8 cellular contexts compared by ENCODE assay signal in the genomic region with DNA sequence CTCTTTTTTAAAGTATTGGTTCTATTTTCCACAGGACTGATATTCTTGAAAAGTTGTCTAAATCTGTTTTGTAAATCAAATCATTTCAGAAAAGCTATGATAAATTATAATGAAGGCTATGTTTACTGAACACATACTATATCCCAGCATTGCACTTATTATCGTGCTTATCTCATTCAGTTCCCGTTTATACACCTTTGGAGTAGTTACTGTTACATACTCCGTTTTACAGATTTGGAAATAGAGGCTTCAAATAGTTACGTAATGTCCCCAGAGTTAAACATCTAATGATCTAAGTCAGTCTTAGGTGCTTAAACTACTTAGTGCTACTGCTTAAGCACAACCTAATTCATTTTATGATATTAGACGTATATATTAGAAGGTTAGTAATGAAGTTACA. TPM values are rescaled to one million over a fixed set of nuclear protein-coding genes. Genes with fewer than 3 reads are reported as not detected.
A peak's percentile ranks its signal among the peaks of the same experiment; 100 is the strongest.
DNase-seq lines count a peak whose midpoint lies in the region; ATAC-seq and TF ChIP-seq lines count a peak whose summit lies in the region.

No MANE protein-coding gene starts in this region.

- WGBS in HUES64: 73% methylated on average over 4 of the region's 5 CpGs

- H3K4me1 ChIP-seq in HUES64 (ENCODE audit: insufficient read depth, low read length) (peaks cover 23% of the 10 kb centered on the region), mucosa of rectum (ENCODE audit: control insufficient read depth in 2 of 2, insufficient read depth in 2 of 2, low read length in 2 of 2) (peaks cover 5 to 6% of the 10 kb centered on the region in 2 donors)

- H3K27me3 ChIP-seq in HUES64 (ENCODE audit: insufficient read depth, low read length) (no peaks in the 10 kb centered on the region), mucosa of rectum (ENCODE audit: control insufficient read depth in 2 of 2, insufficient read depth in 2 of 2, low read length in 2 of 2) (no peaks in the 10 kb centered on the region)

- peak overlapping the region; percentile 90 for H3K4me3 ChIP-seq in HUES64 (ENCODE audit: low read length)
- H3K4me3 ChIP-seq in coronary artery: peak overlapping the region; percentile 85
- peak overlapping the region; percentile 95 to 96 for H3K4me3 ChIP-seq in mucosa of rectum (ENCODE audit: low read length in 2 of 2)

- H3K9ac ChIP-seq in HUES64 (ENCODE audit: low read depth, low read length): peak overlapping the region; percentile 98
- H3K9ac ChIP-seq in mucosa of rectum (ENCODE audit: low read depth in 1 of 2, low read length in 2 of 2): peak overlapping the region; percentile 86 to 91

- ATAC-seq in HG03565 (IDR thresholded peaks at IDR 0.05; ENCODE audit: unreplicated experiment) (no peak), GM21447 (IDR thresholded peaks at IDR 0.05; ENCODE audit: unreplicated experiment) (no peak), HG02870 (IDR thresholded peaks at IDR 0.05; ENCODE audit: unreplicated experiment) (no peak)

- no peak for TF ChIP-seq CTCF in 22Rv1 (IDR thresholded peaks at IDR 0.05)
- no peak for TF ChIP-seq CTCF in coronary artery (IDR thresholded peaks at IDR 0.05)

- DNase-seq in coronary artery (ENCODE audit: low spot score) (no peak), SKM-1 treated with dmso at 0.1 percent for 144 hours (lab: John Stamatoyannopoulos, UW; ENCODE audit: unreplicated experiment) (no peak)

- H3K27ac ChIP-seq in 22Rv1: peak overlapping the region; percentile 87
- H3K27ac ChIP-seq in HUES64 (ENCODE audit: low read depth, low read length): no peak overlapping the region
- H3K27ac ChIP-seq in coronary artery: peak overlapping the region; percentile 91 to 95
- H3K27ac ChIP-seq in mucosa of rectum (ENCODE audit: low read depth in 2 of 2, low read length in 2 of 2): peak overlapping the region in 1 of 2 donors; percentile 87

- H3K36me3 ChIP-seq in HUES64 (ENCODE audit: insufficient read depth, low read length) (no peaks in the 10 kb centered on the region), mucosa of rectum (ENCODE audit: control insufficient read depth in 2 of 2, insufficient read depth in 2 of 2, low read length in 2 of 2) (no peaks in the 10 kb centered on the region)

- H3K9me3 ChIP-seq in HUES64 (ENCODE audit: insufficient read depth, low read depth, low read length): no peaks in the 10 kb centered on the region
- H3K9me3 ChIP-seq in mucosa of rectum (ENCODE audit: control insufficient read depth in 2 of 2, low read length in 2 of 2): no peaks in the 10 kb centered on the region

RNA-seq across cellular contexts. Expression of a gene that starts 1.2 kb away (rescaled TPM):
- 97.9 TPM for polyA plus RNA-seq in HUES64 (2013, experiment 1 of 2)
- 106 TPM for polyA plus RNA-seq in HUES64 (2013, experiment 2 of 2)

RNA-seq across cellular contexts. Expression of a gene that starts 49.0 kb away (rescaled TPM):
- 13.6 TPM for polyA plus RNA-seq in HUES64 (2013, experiment 1 of 2)
- 14.1 TPM for polyA plus RNA-seq in HUES64 (2013, experiment 2 of 2)
